13 cellular contexts compared by ENCODE assay signal in the genomic region with DNA sequence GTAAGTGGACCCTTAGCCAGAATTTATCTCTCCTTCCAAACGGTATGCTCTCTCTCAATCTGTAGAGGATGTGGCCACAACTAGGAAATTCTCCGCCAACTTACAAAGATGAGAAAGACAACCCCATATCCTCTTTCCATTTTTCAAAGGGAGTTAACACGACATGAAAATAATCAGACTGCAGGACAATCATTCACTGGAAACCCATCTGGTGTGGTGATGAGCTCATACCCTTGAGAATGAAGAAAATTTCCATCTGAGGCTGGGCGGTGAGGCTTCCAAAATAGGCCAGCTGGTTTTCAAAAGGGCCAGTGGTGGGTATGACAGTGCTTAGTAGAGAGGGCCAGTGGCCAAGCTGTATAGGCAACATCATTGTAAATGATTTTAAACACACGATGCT.
DNase-seq lines count a peak whose midpoint lies in the region; FAIRE-seq and TF ChIP-seq lines count a peak whose summit lies in the region.
"Had no signal": no experiment of that assay in that cellular context is flagged by ENCODE, and none has a peak within 500 bp of the region (broad histone marks: within the 10 kb centered on the region; RNA-seq: fewer than 3 reads in every experiment).

No MANE protein-coding gene starts in this region.

- peaks cover 33% of the 10 kb centered on the region for H3K4me1 Mint-ChIP-seq in mesothelial cell of epicardium

- H2BK120ac ChIP-seq in neuronal stem cell (ENCODE audit: low read depth, low read length): no peak overlapping the region

- FAIRE-seq in RCC 7860 (lab: Jason Lieb, UNC): peak; percentile 99

- H3K9me3 ChIP-seq in fibroblast of lung (ENCODE audit: control insufficient read depth, insufficient read depth, low read depth, low read length): no peaks in the 10 kb centered on the region
- no peaks in the 10 kb centered on the region for H3K9me3 ChIP-seq in osteoblast (ENCODE audit: low read depth, low read length)
- no peaks in the 10 kb centered on the region for H3K9me3 ChIP-seq in neuronal stem cell (replicated peaks in 1 of 2; ENCODE audit: control insufficient read depth in 2 of 2, insufficient read depth in 1 of 2, low read depth in 1 of 2, low read length in 2 of 2)
- H3K9me3 ChIP-seq: colonic mucosa had no signal

- H3K9ac ChIP-seq in fibroblast of lung (ENCODE audit: insufficient read depth, low read length): no peak overlapping the region
- no peak overlapping the region for H3K9ac ChIP-seq in neuronal stem cell (ENCODE audit: low read depth, low read length, poor library complexity)

- H3K4me1 ChIP-seq in fibroblast of lung (ENCODE audit: control insufficient read depth, extremely low read depth, insufficient read depth, low read length): peaks cover 21% of the 10 kb centered on the region
- H3K4me1 ChIP-seq in osteoblast (ENCODE audit: insufficient read depth, low read length): peaks cover 31% of the 10 kb centered on the region
- H3K4me1 ChIP-seq in neuronal stem cell (ENCODE audit: control insufficient read depth in 2 of 2, insufficient read depth in 1 of 2, low read depth in 1 of 2, low read length in 2 of 2): peaks cover 0 to 3% of the 10 kb centered on the region in 2 donors
- H3K4me1 ChIP-seq: colonic mucosa had no signal

- H3K79me1 ChIP-seq in neuronal stem cell (ENCODE audit: low read depth, low read length): no peaks in the 10 kb centered on the region

- peak; percentile 95 for DNase-seq in ELR (ENCODE audit: low read depth)
- DNase-seq in RCC 7860 (ENCODE audit: low spot score): peak; percentile 93
- DNase-seq in fibroblast of lung (ENCODE audit: low read depth in 2 of 2): peak; percentile 92 to 99
- peak; percentile 89 for DNase-seq in osteoblast (ENCODE audit: insufficient read length, low spot score, missing footprints)
- no peak for DNase-seq in neuronal stem cell (ENCODE audit: low spot score)
- DNase-seq in mesothelial cell of epicardium (ENCODE audit: low spot score in 2 of 2, unreplicated experiment in 2 of 2): no peak
- no peak for DNase-seq in GOT3 (lab: John Stamatoyannopoulos, UW)
- DNase-seq in GM20000 (ENCODE audit: low spot score): no peak
- DNase-seq: activated CD8-positive, alpha-beta memory T cell treated with anti-CD3 and anti-CD28 coated beads, Interleukin-2, amount 50 U/mL, for 4 hours; colonic mucosa; DND-41; retina; T-helper 1 cell had no signal

- H2BK5ac ChIP-seq in neuronal stem cell (ENCODE audit: low read length): no peak overlapping the region

- H2AK5ac ChIP-seq in neuronal stem cell (ENCODE audit: low read depth, low read length): no peak overlapping the region

- no CpG with 5 or more reads among the region's 5 CpGs for WGBS in neuronal stem cell (ENCODE audit: extremely low coverage in 2 of 2, insufficient read length in 2 of 2, insufficient replicate concordance in 1 of 2), 2 donors

- no peaks in the 10 kb centered on the region for H3K9me3 Mint-ChIP-seq in mesothelial cell of epicardium

- H3K79me2 ChIP-seq in fibroblast of lung (ENCODE audit: control insufficient read depth, insufficient read depth, low read length): no peaks in the 10 kb centered on the region
- no peaks in the 10 kb centered on the region for H3K79me2 ChIP-seq in osteoblast (ENCODE audit: insufficient read depth, low read length)

- TF ChIP-seq CTCF in fibroblast of lung (conservative IDR thresholded peaks at IDR 0.05 in 1 of 2, IDR thresholded peaks at IDR 0.05 in 1 of 2; ENCODE audit: low read depth in 1 of 2, low read length in 2 of 2): no peak
- TF ChIP-seq CTCF in osteoblast (IDR thresholded peaks at IDR 0.05; ENCODE audit: extremely low read depth, low read depth, low read length): no peak
- TF ChIP-seq CTCF in mesothelial cell of epicardium (IDR thresholded peaks at IDR 0.05; ENCODE audit: unreplicated experiment): no peak
- TF ChIP-seq CTCF in GM20000 (IDR thresholded peaks at IDR 0.05; ENCODE audit: extremely low read depth, missing control alignments): no peak

- H2AFZ ChIP-seq in fibroblast of lung (ENCODE audit: low read length): no peak overlapping the region
- H2AFZ ChIP-seq in osteoblast (ENCODE audit: low read length): no peak overlapping the region
- no peak overlapping the region for H2AFZ ChIP-seq in neuronal stem cell (ENCODE audit: low read length)

- H3K27ac ChIP-seq in fibroblast of lung (ENCODE audit: insufficient read depth, low read length) (peak overlapping the region; percentile 66), osteoblast (ENCODE audit: low read depth, low read length) (peak overlapping the region; percentile 87), neuronal stem cell (replicated peaks; ENCODE audit: low read length) (no peak overlapping the region)
- H3K27ac ChIP-seq: colonic mucosa had no signal

- H3K14ac ChIP-seq in neuronal stem cell (ENCODE audit: low read length): no peak overlapping the region

- no peaks in the 10 kb centered on the region for H3K27me3 Mint-ChIP-seq in mesothelial cell of epicardium (ENCODE audit: low read depth)

- no peak overlapping the region for H3K18ac ChIP-seq in neuronal stem cell (ENCODE audit: low read length)

- no peaks in the 10 kb centered on the region for H3K36me3 Mint-ChIP-seq in mesothelial cell of epicardium

- H2BK12ac ChIP-seq in neuronal stem cell (ENCODE audit: low read length): no peak overlapping the region

- no peak overlapping the region for H3K23ac ChIP-seq in neuronal stem cell (ENCODE audit: low read depth, low read length, poor library complexity)

- H3K4me3 Mint-ChIP-seq in mesothelial cell of epicardium: no peak overlapping the region

- H3K4ac ChIP-seq in neuronal stem cell (ENCODE audit: low read length): no peak overlapping the region

- H4K8ac ChIP-seq in neuronal stem cell (ENCODE audit: low read depth, low read length): no peak overlapping the region

- no peak overlapping the region for H2BK15ac ChIP-seq in neuronal stem cell (ENCODE audit: low read length)

- no peaks in the 10 kb centered on the region for H4K20me1 ChIP-seq in fibroblast of lung (ENCODE audit: control insufficient read depth, extremely low read depth, insufficient read depth, low read length)
- H4K20me1 ChIP-seq in osteoblast (ENCODE audit: insufficient read depth, low read length): no peaks in the 10 kb centered on the region

- H3K4me3 ChIP-seq in fibroblast of lung (replicated peaks in 1 of 4; ENCODE audit: control extremely low read depth in 1 of 4, insufficient read depth in 1 of 4, low read depth in 3 of 4, low read length in 4 of 4) (no peak overlapping the region), osteoblast (ENCODE audit: insufficient read depth, low read length) (no peak overlapping the region), neuronal stem cell (ENCODE audit: low read length in 2 of 2) (no peak overlapping the region)
- H3K4me3 ChIP-seq: colonic mucosa had no signal

- no peaks in the 10 kb centered on the region for H3K36me3 ChIP-seq in fibroblast of lung (ENCODE audit: control insufficient read depth, insufficient read depth, low read length)
- H3K36me3 ChIP-seq in osteoblast (ENCODE audit: insufficient read depth, low read length): no peaks in the 10 kb centered on the region
- H3K36me3 ChIP-seq in neuronal stem cell (replicated peaks in 1 of 2; ENCODE audit: control insufficient read depth in 2 of 2, insufficient read depth in 2 of 2, low read length in 2 of 2): no peaks in the 10 kb centered on the region
- H3K36me3 ChIP-seq: colonic mucosa had no signal

- H3K4me2 ChIP-seq in fibroblast of lung (ENCODE audit: extremely low read depth, insufficient read depth, low read length) (no peak overlapping the region), osteoblast (ENCODE audit: insufficient read depth, low read length) (peak overlapping the region; percentile 75), neuronal stem cell (ENCODE audit: insufficient read depth, low read length, poor library complexity, severe bottlenecking) (no peak overlapping the region)

- H4K91ac ChIP-seq in neuronal stem cell (ENCODE audit: low read depth, low read length, poor library complexity): no peak overlapping the region

- H3K27me3 ChIP-seq in fibroblast of lung (ENCODE audit: control insufficient read depth, insufficient read depth, low read length) (no peaks in the 10 kb centered on the region), osteoblast (ENCODE audit: insufficient read depth, low read length) (no peaks in the 10 kb centered on the region), neuronal stem cell (ENCODE audit: control insufficient read depth in 3 of 3, insufficient read depth in 3 of 3, low read depth in 1 of 3, low read length in 3 of 3) (no peaks in the 10 kb centered on the region)
- H3K27me3 ChIP-seq: colonic mucosa had no signal

- H3K27ac Mint-ChIP-seq in mesothelial cell of epicardium: no peak overlapping the region

Comparison
In these comparisons a context has a peak if more than half of its experiments do, and no peak if none do; other contexts are left out.
1. DNase-seq: peak in ELR (single experiment), RCC 7860 (single experiment), fibroblast of lung (2 of 2) and osteoblast (single experiment); none in neuronal stem cell (single experiment), mesothelial cell of epicardium (0 of 2), GOT3 (single experiment) and GM20000 (single experiment).